8 cellular contexts compared by ENCODE assay signal in genomic region chr2:131682945-131683330, GRCh38.
DNase-seq lines count a peak whose midpoint lies in the region; ATAC-seq and TF ChIP-seq lines count a peak whose summit lies in the region.
"Not testable (repeated sequence)": the region's sequence is repeated elsewhere in the genome, so short reads cannot be mapped to it uniquely, and the experiment has no call there.

No MANE protein-coding gene starts in this region.

- not testable (repeated sequence) for H3K27ac Mint-ChIP-seq in progenitor cell of endocrine pancreas

- not testable (repeated sequence) for H3K36me3 ChIP-seq in A673 (ENCODE audit: insufficient read depth, low read length, poor library complexity, severe bottlenecking); MM.1S (replicated peaks; ENCODE audit: insufficient read depth, low read length); colonic mucosa

- not testable (repeated sequence) for H3K9me2 ChIP-seq in MM.1S (replicated peaks; ENCODE audit: insufficient read depth, low read length)

- peak; percentile 40 for DNase-seq in A673 (ENCODE audit: low spot score)
- peak; percentile 45 for DNase-seq in MM.1S
- peak; percentile 43 for DNase-seq in colonic mucosa
- DNase-seq in progenitor cell of endocrine pancreas (ENCODE audit: low spot score, unreplicated experiment), result not testable (repeated sequence)

- ATAC-seq in GM18868 (IDR thresholded peaks at IDR 0.05; ENCODE audit: unreplicated experiment) (peak; percentile 35), HG02840 (IDR thresholded peaks at IDR 0.05; ENCODE audit: low FRiP score, unreplicated experiment) (peak; percentile 40)

- BruUV-seq in A673 (replicated peaks; lab: Mats Ljungman, UMichigan), result not testable (repeated sequence)

- POLR2A ChIA-PET in A673 (lab: Charles Lee; ENCODE audit: low non-redundant PET), result not testable (repeated sequence)

- not testable (repeated sequence) for H3K36me3 Mint-ChIP-seq in progenitor cell of endocrine pancreas (ENCODE audit: insufficient read depth)

- H3K79me2 ChIP-seq in MM.1S (ENCODE audit: low read length), result peaks cover 28% of the 10 kb centered on the region

- H2AFZ ChIP-seq in MM.1S (ENCODE audit: low read length), result peak overlapping the region; percentile 100

- H3K4me2 ChIP-seq in MM.1S (ENCODE audit: low read depth, low read length), result peak overlapping the region; percentile 96; the same call in 1 of the 2 replicates

- H3K27me3 ChIP-seq in A673 (replicated peaks; ENCODE audit: insufficient read depth, low read depth, low read length, poor library complexity); MM.1S (replicated peaks; ENCODE audit: insufficient read depth, low read length); colonic mucosa: not testable (repeated sequence)

- H3K27ac ChIP-seq in A673 (ENCODE audit: low read depth, low read length, poor library complexity, severe bottlenecking), result not testable (repeated sequence)
- H3K27ac ChIP-seq in MM.1S (ENCODE audit: low read length) (peak overlapping the region; percentile 61; the same call in 1 of the 2 replicates), VCaP (peak overlapping the region; percentile 65), colonic mucosa (peak overlapping the region; percentile 73)

- not testable (repeated sequence) for H3K4me1 Mint-ChIP-seq in progenitor cell of endocrine pancreas (ENCODE audit: low read depth)

- intact Hi-C loops in A673 (cut with micrococcal nuclease; ENCODE audit: unreplicated experiment), result loop anchor here (5.0 kb wide), 1 partner anchor 119 kb away; no protein-coding TSS in a partner anchor
- intact Hi-C loops in colonic mucosa (cut with DNase I), result not testable (repeated sequence)

- not testable (repeated sequence) for H3K9me3 ChIP-seq in A673 (ENCODE audit: low read depth, low read length, poor library complexity, severe bottlenecking); MM.1S (replicated peaks; ENCODE audit: insufficient read depth, low read length); colonic mucosa; iPS-18c (ENCODE audit: control insufficient read depth, insufficient read depth, low read length)

- not testable (repeated sequence) for H3F3A ChIP-seq in MM.1S (ENCODE audit: insufficient read depth, low read length)

- H4K20me1 ChIP-seq in MM.1S (ENCODE audit: insufficient read depth, low read length), result not testable (repeated sequence)

- CTCF ChIA-PET in A673 (lab: Charles Lee), result interaction anchor here (1.1 to 1.8 kb wide), 2 partner anchors 9 to 11 kb away, joined by 3 to 7 read pairs; no protein-coding TSS in a partner anchor

- H3K9me3 Mint-ChIP-seq in progenitor cell of endocrine pancreas (ENCODE audit: low read depth), result not testable (repeated sequence)

- not testable (repeated sequence) for H3K27me3 Mint-ChIP-seq in progenitor cell of endocrine pancreas

- not testable (repeated sequence) for TF ChIP-seq CTCF in A673 (conservative IDR thresholded peaks at IDR 0.05; ENCODE audit: low read depth, low read length); MM.1S (IDR thresholded peaks at IDR 0.05; ENCODE audit: low read length); VCaP (conservative IDR thresholded peaks at IDR 0.05); colonic mucosa (IDR thresholded peaks at IDR 0.05); progenitor cell of endocrine pancreas (IDR thresholded peaks at IDR 0.05; ENCODE audit: unreplicated experiment)

- not testable (repeated sequence) for H3K4me1 ChIP-seq in A673 (ENCODE audit: insufficient read depth, low read length, poor library complexity, severe bottlenecking); MM.1S (ENCODE audit: low read length); colonic mucosa

- peak overlapping the region; percentile 82 for H3K9ac ChIP-seq in MM.1S (ENCODE audit: low read length)
- H3K9ac ChIP-seq in colonic mucosa (ENCODE audit: low read depth in 2 of 2, low read length in 2 of 2), result peak overlapping the region in 1 of 2 donors; percentile 71

- H3K4me3 Mint-ChIP-seq in progenitor cell of endocrine pancreas (ENCODE audit: low read depth), result peak overlapping the region; percentile 86

- H3K4me3 ChIP-seq in A673 (ENCODE audit: low read depth, low read length, poor library complexity, severe bottlenecking) (peak overlapping the region; percentile 57), MM.1S (ENCODE audit: low read length) (peak overlapping the region; percentile 97), colonic mucosa (peak overlapping the region; percentile 63), iPS-18c (ENCODE audit: insufficient read depth, low read depth, low read length) (peak overlapping the region; percentile 59; the same call in 1 of the 2 replicates)
